13 cellular contexts compared by ENCODE assay signal in the genomic region with DNA sequence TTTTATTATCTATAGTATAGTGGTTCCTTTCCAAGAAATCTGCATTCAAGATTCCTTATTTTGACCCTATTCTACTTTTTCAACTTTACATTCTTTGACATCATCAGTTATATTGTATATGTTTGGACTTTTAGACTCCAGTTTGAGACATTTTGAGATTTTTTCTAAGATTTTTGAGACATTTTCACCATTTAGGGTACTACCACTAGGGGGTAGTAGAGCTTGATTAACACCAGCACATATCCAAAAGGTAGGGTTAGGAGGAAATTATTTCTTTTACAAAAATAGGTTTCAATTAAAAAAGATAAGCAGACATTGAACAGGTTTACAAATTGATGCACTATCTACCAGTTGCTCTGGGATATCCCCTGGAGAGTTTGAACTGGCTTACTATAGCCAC.
DNase-seq lines count a peak whose midpoint lies in the region; ATAC-seq and TF ChIP-seq lines count a peak whose summit lies in the region.
"Had no signal": no experiment of that assay in that cellular context is flagged by ENCODE, and none has a peak within 500 bp of the region (broad histone marks: within the 10 kb centered on the region; RNA-seq: fewer than 3 reads in every experiment).

No MANE protein-coding gene starts in this region.

- H4K20me1 ChIP-seq in OCI-LY7 (ENCODE audit: insufficient read depth, low read length) = no peaks in the 10 kb centered on the region

- H3K4me3 ChIP-seq in AG09309 (ENCODE audit: control insufficient read depth, low read depth, low read length) = no peak overlapping the region
- H3K4me3 ChIP-seq in GM12865 (ENCODE audit: low read depth, low read length) = no peak overlapping the region
- H3K4me3 ChIP-seq in OCI-LY7 (ENCODE audit: low read depth, low read length, poor library complexity, severe bottlenecking) = no peak overlapping the region
- no peak overlapping the region for H3K4me3 ChIP-seq in fibroblast of pulmonary artery (replicated peaks; ENCODE audit: low read depth, low read length)
- H3K4me3 ChIP-seq: SK-N-MC had no signal

- intact Hi-C loops in OCI-LY7 (cut with micrococcal nuclease; ENCODE audit: unreplicated experiment) = no loop called here

- no peak for ATAC-seq in HG03196 (IDR thresholded peaks at IDR 0.05; ENCODE audit: unreplicated experiment)
- ATAC-seq in GM18868 (IDR thresholded peaks at IDR 0.05; ENCODE audit: unreplicated experiment) = no peak
- ATAC-seq: CD8-positive, alpha-beta T cell; stimulated activated effector memory CD8-positive, alpha-beta T cell treated with anti-CD3 and anti-CD28 coated beads, Interleukin-12 subunit alpha, Interleukin-12 subunit beta, amount 100 ng/mL, for 72 hours had no signal

- H3K9me3 ChIP-seq in OCI-LY7 (ENCODE audit: low read length) = no peaks in the 10 kb centered on the region

- H3K36me3 ChIP-seq in OCI-LY7 (ENCODE audit: insufficient read depth, low read length) = no peaks in the 10 kb centered on the region

- H2AFZ ChIP-seq in OCI-LY7 (ENCODE audit: low read length) = no peak overlapping the region

- H3K9me2 ChIP-seq in OCI-LY7 (ENCODE audit: insufficient read depth, low read length) = no peaks in the 10 kb centered on the region

- no TSS peak for BruUV-seq in OCI-LY7 (replicated peaks; lab: Mats Ljungman, UMichigan)

- DNase-seq in AG09309 (ENCODE audit: low read depth) = no peak
- peak; percentile 3 for DNase-seq in GM12865 (ENCODE audit: low read depth)
- DNase-seq in OCI-LY7 (ENCODE audit: low spot score) = no peak
- DNase-seq in fibroblast of pulmonary artery (ENCODE audit: low read depth) = peak; percentile 3
- no peak for DNase-seq in MV-4-11 (lab: John Stamatoyannopoulos, UW)
- DNase-seq in hippocampal formation (lab: John Stamatoyannopoulos, UW) = no peak
- DNase-seq: activated CD4-positive, alpha-beta T cell treated with anti-CD3 and anti-CD28 coated beads for 1 hour; CD8-positive, alpha-beta T cell; kidney had no signal

- no peaks in the 10 kb centered on the region for H3K79me2 ChIP-seq in OCI-LY7 (ENCODE audit: insufficient read depth, low read depth, low read length)

- TF ChIP-seq CTCF in AG09309 (IDR thresholded peaks at IDR 0.05; ENCODE audit: control insufficient read depth, insufficient read depth, low read depth, low read length, missing control alignments) (peak; percentile 28), GM12865 (IDR thresholded peaks at IDR 0.05; ENCODE audit: insufficient read depth, low read depth, low read length, missing control alignments) (peak; percentile 9), OCI-LY7 (conservative IDR thresholded peaks at IDR 0.05; ENCODE audit: low read length) (peak; percentile 69), fibroblast of pulmonary artery (IDR thresholded peaks at IDR 0.05; ENCODE audit: low read length, missing control alignments) (peak; percentile 23)

- POLR2A ChIA-PET in OCI-LY7 (lab: Charles Lee) = no interaction called here

- H3K27ac ChIP-seq in OCI-LY7 (ENCODE audit: low read depth, low read length, poor library complexity, severe bottlenecking) = no peak overlapping the region
- H3K27ac ChIP-seq: SK-N-MC had no signal

- CTCF ChIA-PET in OCI-LY7 (lab: Charles Lee; ENCODE audit: unreplicated experiment) = no interaction called here

- no peaks in the 10 kb centered on the region for H3K4me1 ChIP-seq in OCI-LY7 (ENCODE audit: insufficient read depth, low read length, poor library complexity, severe bottlenecking)

- no peak overlapping the region for H3K4me2 ChIP-seq in OCI-LY7 (ENCODE audit: low read length)

Comparison
In these comparisons a context has a peak if more than half of its experiments do, and no peak if none do; other contexts are left out.
1. DNase-seq: peak in GM12865 (single experiment) and fibroblast of pulmonary artery (single experiment); none in AG09309 (single experiment), OCI-LY7 (single experiment), MV-4-11 (single experiment) and hippocampal formation (0 of 2).
2. CTCF ChIP-seq: peak in every context shown above with its lines; median percentile 69 in OCI-LY7; 28 in AG09309; 23 in fibroblast of pulmonary artery; 9 in GM12865.